In the genomic region with DNA sequence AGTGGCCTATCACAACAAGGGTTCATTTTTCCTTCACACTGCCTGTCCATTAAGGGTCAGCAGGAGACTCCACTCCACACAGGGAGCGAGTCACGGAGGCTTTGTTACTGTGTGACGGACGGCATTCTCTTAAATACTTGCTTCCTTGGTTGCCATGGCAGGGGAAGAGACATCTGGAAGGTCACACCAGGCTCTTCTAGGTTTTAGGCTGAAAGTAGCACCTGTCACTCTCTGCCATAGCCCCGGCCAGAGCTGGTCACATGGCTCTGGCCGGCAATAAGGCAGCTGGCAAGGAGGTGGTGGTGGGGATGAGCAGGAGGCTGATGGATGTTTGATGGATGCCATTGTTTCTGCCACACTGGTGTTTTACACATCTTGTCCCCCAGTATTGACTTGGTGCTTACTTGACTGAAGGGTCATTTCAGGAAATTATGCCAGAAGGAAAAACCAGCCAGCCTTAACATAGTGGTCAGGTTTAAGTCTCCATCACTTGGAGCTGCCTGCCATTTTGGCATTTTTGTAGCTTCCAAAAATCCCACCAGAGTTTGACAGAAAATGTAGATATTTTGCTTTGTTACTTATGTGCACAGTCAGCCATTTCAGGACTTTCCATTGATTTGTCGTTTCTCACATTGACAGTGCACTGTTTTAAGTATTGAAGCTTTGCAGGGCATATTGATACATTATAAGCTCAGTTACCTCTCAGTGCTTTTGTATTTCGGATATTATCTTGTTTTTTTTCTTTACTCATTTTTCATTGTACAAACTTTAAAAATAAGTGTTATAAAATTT, we compare ENCODE assay signal across 20 cellular contexts.
DNase-seq lines count a peak whose midpoint lies in the region; FAIRE-seq and TF ChIP-seq lines count a peak whose summit lies in the region.
"Had no signal": no experiment of that assay in that cellular context is flagged by ENCODE, and none has a peak within 500 bp of the region (broad histone marks: within the 10 kb centered on the region; RNA-seq: fewer than 3 reads in every experiment).

No MANE protein-coding gene starts in this region.

- no peak overlapping the region for H3K4ac ChIP-seq in neuronal stem cell (ENCODE audit: low read length)

- no peak overlapping the region for H2BK120ac ChIP-seq in neuronal stem cell (ENCODE audit: low read depth, low read length)

- no peak overlapping the region for H3K14ac ChIP-seq in neuronal stem cell (ENCODE audit: low read length)

- H3K9me3 ChIP-seq in ectodermal cell (ENCODE audit: control insufficient read depth, low read length) (no peaks in the 10 kb centered on the region), neuronal stem cell (replicated peaks in 1 of 2; ENCODE audit: control insufficient read depth in 2 of 2, insufficient read depth in 1 of 2, low read depth in 1 of 2, low read length in 2 of 2) (no peaks in the 10 kb centered on the region), kidney (ENCODE audit: control insufficient read depth in 1 of 2, low read length in 2 of 2) (no peaks in the 10 kb centered on the region)
- H3K9me3 ChIP-seq: Caco-2, SJSA1 had no signal

- H3K36me3 ChIP-seq in ectodermal cell (ENCODE audit: control insufficient read depth, insufficient read depth, low read length) (no peaks in the 10 kb centered on the region), neuronal stem cell (replicated peaks in 1 of 2; ENCODE audit: control insufficient read depth in 2 of 2, insufficient read depth in 2 of 2, low read length in 2 of 2) (no peaks in the 10 kb centered on the region), kidney (ENCODE audit: control insufficient read depth in 1 of 2, insufficient read depth in 2 of 2, low read length in 2 of 2) (no peaks in the 10 kb centered on the region)
- H3K36me3 ChIP-seq: SJSA1 had no signal

- H3K9ac ChIP-seq in neuronal stem cell (ENCODE audit: low read depth, low read length, poor library complexity) (no peak overlapping the region), kidney (ENCODE audit: low read length in 2 of 2) (no peak overlapping the region)

- H2AFZ ChIP-seq in neuronal stem cell (ENCODE audit: low read length), result peak overlapping the region; percentile 14

- no peaks in the 10 kb centered on the region for H3K79me1 ChIP-seq in neuronal stem cell (ENCODE audit: low read depth, low read length)

- WGBS in ectodermal cell, 2 experiments, result 33 to 40% methylated on average over 7 of the region's 8 CpGs
- no CpG with 5 or more reads among the region's 8 CpGs for WGBS in neuronal stem cell (ENCODE audit: extremely low coverage in 2 of 2, insufficient read length in 2 of 2, insufficient replicate concordance in 1 of 2), 2 donors

- no peak overlapping the region for H2AK5ac ChIP-seq in neuronal stem cell (ENCODE audit: low read depth, low read length)

- DNase-seq in NCI-H1417 (lab: John Stamatoyannopoulos, UW) (peak; percentile 46 to 92 (median 77)), NCI-H524 (lab: John Stamatoyannopoulos, UW) (peak; percentile 86 to 93), neuronal stem cell (ENCODE audit: low spot score) (no peak), kidney (no peak), HTR-8/SVneo (ENCODE audit: insufficient read length, low spot score) (no peak)
- DNase-seq in activated CD8-positive, alpha-beta memory T cell treated with anti-CD3 and anti-CD28 coated beads, Interleukin-2, amount 50 U/mL, for 48 hours, result no peak
- DNase-seq: Caco-2; CD4-positive, CD25-positive, alpha-beta regulatory T cell; DMS153; HFFc6; MV-4-11; NCI-H1436; NCI-H2029; NCI-H226; PC-3; SW 1271 had no signal

- no peaks in the 10 kb centered on the region for H3K27me3 ChIP-seq in ectodermal cell (ENCODE audit: control insufficient read depth, insufficient read depth, low read length, poor library complexity, severe bottlenecking)
- H3K27me3 ChIP-seq in neuronal stem cell (ENCODE audit: control insufficient read depth in 3 of 3, insufficient read depth in 3 of 3, low read depth in 1 of 3, low read length in 3 of 3), result peaks cover 0 to 10% (median 0%) of the 10 kb centered on the region in 3 experiments

- intact Hi-C loops in kidney (cut with DNase I), result no loop called here

- no peak overlapping the region for H3K18ac ChIP-seq in neuronal stem cell (ENCODE audit: low read length)

- H3K4me3 ChIP-seq in ectodermal cell (ENCODE audit: insufficient read depth, low read depth, low read length) (no peak overlapping the region), neuronal stem cell (ENCODE audit: low read length in 2 of 2) (no peak overlapping the region), kidney (ENCODE audit: low read length in 2 of 2) (no peak overlapping the region)
- H3K4me3 ChIP-seq: SJSA1 had no signal

- H3K23ac ChIP-seq in neuronal stem cell (ENCODE audit: low read depth, low read length, poor library complexity), result no peak overlapping the region

- H3K4me1 ChIP-seq in ectodermal cell (ENCODE audit: control insufficient read depth, insufficient read depth, low read length), result peaks cover 45% of the 10 kb centered on the region
- H3K4me1 ChIP-seq in neuronal stem cell (ENCODE audit: control insufficient read depth in 2 of 2, insufficient read depth in 1 of 2, low read depth in 1 of 2, low read length in 2 of 2), result peaks cover 26 to 28% of the 10 kb centered on the region in 2 donors
- H3K4me1 ChIP-seq in kidney (ENCODE audit: control insufficient read depth in 1 of 2, insufficient read depth in 1 of 2, low read depth in 1 of 2, low read length in 2 of 2), result no peaks in the 10 kb centered on the region
- H3K4me1 ChIP-seq: Caco-2, SJSA1 had no signal

- H2BK5ac ChIP-seq in neuronal stem cell (ENCODE audit: low read length), result no peak overlapping the region

- no peak overlapping the region for H2BK15ac ChIP-seq in neuronal stem cell (ENCODE audit: low read length)

- H2BK12ac ChIP-seq in neuronal stem cell (ENCODE audit: low read length), result no peak overlapping the region

- FAIRE-seq in kidney (lab: Jason Lieb, UNC) (no peak), HTR-8/SVneo (lab: Jason Lieb, UNC) (no peak)
- FAIRE-seq: GM12892, H54 had no signal

- no peak overlapping the region for H3K4me2 ChIP-seq in neuronal stem cell (ENCODE audit: insufficient read depth, low read length, poor library complexity, severe bottlenecking)

- no peak overlapping the region for H4K8ac ChIP-seq in neuronal stem cell (ENCODE audit: low read depth, low read length)

- no peak overlapping the region for H4K91ac ChIP-seq in neuronal stem cell (ENCODE audit: low read depth, low read length, poor library complexity)

- peak overlapping the region; percentile 86 for H3K27ac ChIP-seq in ectodermal cell (ENCODE audit: insufficient read depth, low read depth, low read length, poor library complexity, severe bottlenecking)
- H3K27ac ChIP-seq in neuronal stem cell (replicated peaks; ENCODE audit: low read length), result no peak overlapping the region
- no peak overlapping the region for H3K27ac ChIP-seq in kidney (ENCODE audit: low read depth in 2 of 2, low read length in 2 of 2)
- H3K27ac ChIP-seq: SJSA1 had no signal

- no peak for TF ChIP-seq CTCF in kidney (IDR thresholded peaks at IDR 0.05; ENCODE audit: borderline replicate concordance, extremely low read depth, insufficient read depth)

Comparison
In these comparisons a context has a peak if more than half of its experiments do, and no peak if none do; other contexts are left out.
1. DNase-seq: peak in NCI-H1417 (3 of 3) and NCI-H524 (2 of 2); none in neuronal stem cell (single experiment), kidney (single experiment), activated CD8-positive, alpha-beta memory T cell treated with anti-CD3 and anti-CD28 coated beads, Interleukin-2, amount 50 U/mL, for 48 hours (single experiment) and HTR-8/SVneo (single experiment).